ENCODE assay signal across 26 cellular contexts in genomic region chr3:55936549-55937052, GRCh38.
DNase-seq lines count a peak whose midpoint lies in the region; ATAC-seq, FAIRE-seq and TF ChIP-seq lines count a peak whose summit lies in the region.
"Had no signal": no experiment of that assay in that cellular context is flagged by ENCODE, and none has a peak within 500 bp of the region (broad histone marks: within the 10 kb centered on the region; RNA-seq: fewer than 3 reads in every experiment).

No MANE protein-coding gene starts in this region.

- no peak overlapping the region for H3K56ac ChIP-seq in H1 (replicated peaks; ENCODE audit: insufficient read length, low read depth, low read length)
- H3K56ac ChIP-seq in H9 (ENCODE audit: insufficient read length, low read depth, low read length): no peak overlapping the region

- no peaks in the 10 kb centered on the region for H3K27me3 Mint-ChIP-seq in GM23338 (ENCODE audit: insufficient read depth, low read depth, poor library complexity)
- H3K27me3 Mint-ChIP-seq in nephron (ENCODE audit: low read depth): no peaks in the 10 kb centered on the region
- H3K27me3 Mint-ChIP-seq in H9 (ENCODE audit: low read depth): no peaks in the 10 kb centered on the region
- H3K27me3 Mint-ChIP-seq: CD4-positive, alpha-beta T cell had no signal

- H3K27ac ChIP-seq in GM23338 (ENCODE audit: low read depth) (no peak overlapping the region), H1 (ENCODE audit: low read depth, low read length) (no peak overlapping the region), gastrocnemius medialis (no peak overlapping the region), H9 (ENCODE audit: insufficient read length, low read depth, low read length) (no peak overlapping the region)
- H3K27ac ChIP-seq: A549; BLaER1 treated with 17β-estradiol and CSF1 and Interleukin-3, amounts not matched to agents 10 nM and 100 nM; GM23248 had no signal

- no peaks in the 10 kb centered on the region for H3K9me3 Mint-ChIP-seq in GM23338
- H3K9me3 Mint-ChIP-seq in nephron: no peaks in the 10 kb centered on the region
- H3K9me3 Mint-ChIP-seq in H9: no peaks in the 10 kb centered on the region
- H3K9me3 Mint-ChIP-seq: CD4-positive, alpha-beta T cell had no signal

- H3K9me2 ChIP-seq in GM23338 (ENCODE audit: insufficient read depth): 0 out of 2 replicates have a peak, but pooled peaks cover 2% of the 10 kb centered on the region

- H3K4me1 ChIP-seq in GM23338 (ENCODE audit: insufficient read depth) (no peaks in the 10 kb centered on the region), H1 (replicated peaks in 1 of 4; ENCODE audit: control insufficient read depth in 3 of 4, insufficient read depth in 4 of 4, low read length in 3 of 4) (no peaks in the 10 kb centered on the region), gastrocnemius medialis (no peaks in the 10 kb centered on the region), H9 (ENCODE audit: insufficient read depth, low read length) (no peaks in the 10 kb centered on the region)
- H3K4me1 ChIP-seq: A549; BE2C; BLaER1 treated with 17β-estradiol and CSF1 and Interleukin-3, amounts not matched to agents 10 nM and 100 nM had no signal

- no peaks in the 10 kb centered on the region for H3K36me3 Mint-ChIP-seq in GM23338 (ENCODE audit: low read depth)
- H3K36me3 Mint-ChIP-seq in nephron (ENCODE audit: low read depth): no peaks in the 10 kb centered on the region
- H3K36me3 Mint-ChIP-seq in H9 (ENCODE audit: insufficient read depth in 1 of 3, low read depth in 3 of 3): no peaks in the 10 kb centered on the region
- H3K36me3 Mint-ChIP-seq: CD14-positive monocyte; CD8-positive, alpha-beta memory T cell had no signal

- H3K4ac ChIP-seq in H1 (replicated peaks; ENCODE audit: insufficient read length, low read depth, low read length) (no peak overlapping the region), H9 (ENCODE audit: low read depth, low read length) (no peak overlapping the region)

- intact Hi-C loops in gastrocnemius medialis (cut with DNase I; ENCODE audit: low total_unique reads): no loop called here

- TF ChIP-seq POLR2A in H1 (IDR thresholded peaks at IDR 0.05; ENCODE audit: control extremely low read depth in 1 of 2, low read depth in 2 of 2, low read length in 2 of 2) (no peak), gastrocnemius medialis (IDR thresholded peaks at IDR 0.05) (no peak)

- no peak for TF ChIP-seq CTCF in GM23338 (conservative IDR thresholded peaks at IDR 0.05; ENCODE audit: low read depth in 2 of 2)
- no peak for TF ChIP-seq CTCF in H1 (IDR thresholded peaks at IDR 0.05; ENCODE audit: control extremely low read depth in 1 of 3, insufficient read depth in 1 of 3, low read depth in 1 of 3, low read length in 3 of 3)
- no peak for TF ChIP-seq CTCF in nephron (IDR thresholded peaks at IDR 0.05; ENCODE audit: unreplicated experiment in 3 of 3)
- TF ChIP-seq CTCF in gastrocnemius medialis (IDR thresholded peaks at IDR 0.05 in 4 of 5, conservative IDR thresholded peaks at IDR 0.05 in 1 of 5): no peak
- TF ChIP-seq CTCF in H9 (conservative IDR thresholded peaks at IDR 0.05): no peak

- H2BK120ac ChIP-seq in H1 (replicated peaks; ENCODE audit: low read depth, low read length) (no peak overlapping the region), H9 (ENCODE audit: low read depth, low read length, poor library complexity, severe bottlenecking) (no peak overlapping the region)

- H4K20me1 ChIP-seq in GM23338 (replicated peaks; ENCODE audit: insufficient read depth) (no peaks in the 10 kb centered on the region; the same call in 1 of the 2 replicates), H1 (replicated peaks in 1 of 2; ENCODE audit: control insufficient read depth in 1 of 2, insufficient read depth in 2 of 2, low read length in 2 of 2) (no peaks in the 10 kb centered on the region), H9 (ENCODE audit: control insufficient read depth, insufficient read depth, insufficient read length) (no peaks in the 10 kb centered on the region)
- H4K20me1 ChIP-seq: BLaER1 treated with 17β-estradiol and CSF1 and Interleukin-3, amounts not matched to agents 10 nM and 100 nM had no signal

- H2AFZ ChIP-seq in GM23338 (no peak overlapping the region), H1 (ENCODE audit: low read length) (no peak overlapping the region), H9 (ENCODE audit: low read length) (no peak overlapping the region)
- H2AFZ ChIP-seq: GM23248 had no signal

- H2BK12ac ChIP-seq in H1 (ENCODE audit: low read depth, low read length) (no peak overlapping the region), H9 (ENCODE audit: insufficient read length, low read depth, low read length) (no peak overlapping the region)

- H3K9me3 ChIP-seq in H1 (ENCODE audit: insufficient read depth in 2 of 2, low read depth in 1 of 2, low read length in 1 of 2) (no peaks in the 10 kb centered on the region), gastrocnemius medialis (no peaks in the 10 kb centered on the region), H9 (ENCODE audit: control insufficient read depth, low read depth, low read length) (no peaks in the 10 kb centered on the region)
- H3K9me3 ChIP-seq: A549; BE2C; BLaER1 treated with 17β-estradiol and CSF1 and Interleukin-3, amounts not matched to agents 10 nM and 100 nM had no signal

- DNase-seq in NCI-H345 (lab: John Stamatoyannopoulos, UW) (peak; percentile 7), NCI-H345 treated with DMSO at 0.1 percent for 48 hours (lab: John Stamatoyannopoulos, UW; ENCODE audit: unreplicated experiment) (no peak), GM23338 (ENCODE audit: low spot score) (no peak), H1 (ENCODE audit: low read depth in 1 of 2, low spot score in 2 of 2) (no peak), gastrocnemius medialis (no peak), H9 (no peak)
- no peak for DNase-seq in stimulated activated CD4-positive, alpha-beta T cell treated with anti-CD3 and anti-CD28 coated beads, Interleukin-4, amount 100 ng/mL, for 1 hour
- DNase-seq: 8988T; ACHN; AML-193; BE2C; CD4-positive, alpha-beta T cell; CD8-positive, alpha-beta memory T cell; DMS 273 treated with DMSO at 0.1 percent for 48 hours; DMS53; DND-41; GM23248; HCEC 1CT had no signal

- H3K4me1 Mint-ChIP-seq in GM23338 (no peaks in the 10 kb centered on the region; the same call in 2 of the 3 replicates), nephron (peaks cover 21% of the 10 kb centered on the region), H9 (peaks cover 3 to 8% of the 10 kb centered on the region in 2 experiments)
- H3K4me1 Mint-ChIP-seq: CD14-positive monocyte; CD8-positive, alpha-beta memory T cell had no signal

- POLR2A ChIA-PET in H1 (lab: Charles Lee; ENCODE audit: partially characterized antibody): no interaction called here

- WGBS in H1 (ENCODE audit: extremely low coverage in 1 of 2, insufficient coverage in 1 of 2, insufficient read length in 1 of 2, insufficient replicate concordance in 2 of 2, low coverage in 1 of 2, low lambda C conversion rate in 2 of 2, missing lambda C conversion rate in 1 of 2), 2 experiments: 86% methylated on average over 6 of the region's 6 CpGs; no CpG with 5 or more reads in 1 of the 2 experiments
- no CpG with 5 or more reads among the region's 6 CpGs for WGBS in H9 (ENCODE audit: extremely low coverage, insufficient read length, low lambda C conversion rate)

- no peaks in the 10 kb centered on the region for H3K27me3 ChIP-seq in GM23338 (ENCODE audit: insufficient read depth)
- H3K27me3 ChIP-seq in H1 (replicated peaks in 1 of 4; ENCODE audit: control insufficient read depth in 3 of 4, extremely low read depth in 1 of 4, insufficient read depth in 3 of 4, low read length in 3 of 4): no peaks in the 10 kb centered on the region
- no peaks in the 10 kb centered on the region for H3K27me3 ChIP-seq in gastrocnemius medialis
- no peaks in the 10 kb centered on the region for H3K27me3 ChIP-seq in H9 (ENCODE audit: insufficient read depth, low read length)
- H3K27me3 ChIP-seq: BE2C; BLaER1 treated with 17β-estradiol and CSF1 and Interleukin-3, amounts not matched to agents 10 nM and 100 nM had no signal

- ATAC-seq in GM23338 (peak; percentile 54), gastrocnemius medialis (no peak)
- ATAC-seq: A549 had no signal

- no peak overlapping the region for H2BK15ac ChIP-seq in H1 (ENCODE audit: low read length)
- no peak overlapping the region for H2BK15ac ChIP-seq in H9 (ENCODE audit: low read depth, low read length)

- H4K8ac ChIP-seq in H1 (ENCODE audit: extremely low read depth, insufficient read depth, low read length): no peak overlapping the region
- H4K8ac ChIP-seq in H9 (replicated peaks; ENCODE audit: insufficient read length, low read depth, low read length): no peak overlapping the region

- H3K79me2 ChIP-seq in GM23338 (replicated peaks; ENCODE audit: insufficient read depth) (no peaks in the 10 kb centered on the region), H1 (ENCODE audit: control insufficient read depth in 1 of 2, insufficient read depth in 2 of 2, low read length in 2 of 2) (no peaks in the 10 kb centered on the region), H9 (ENCODE audit: insufficient read depth, low read length) (no peaks in the 10 kb centered on the region)

- H3K27ac Mint-ChIP-seq in GM23338: no peak overlapping the region
- H3K27ac Mint-ChIP-seq in nephron: peak overlapping the region; percentile 23 to 27 (median 25)
- no peak overlapping the region for H3K27ac Mint-ChIP-seq in H9
- H3K27ac Mint-ChIP-seq: CD14-positive monocyte; CD4-positive, alpha-beta T cell; CD8-positive, alpha-beta memory T cell had no signal

- H3K4me2 ChIP-seq in GM23338 (no peak overlapping the region), H1 (ENCODE audit: insufficient read depth in 1 of 2, low read depth in 2 of 2, low read length in 2 of 2) (no peak overlapping the region), H9 (ENCODE audit: insufficient read depth, insufficient read length, low read length) (no peak overlapping the region)
- H3K4me2 ChIP-seq: A549; BLaER1 treated with 17β-estradiol and CSF1 and Interleukin-3, amounts not matched to agents 10 nM and 100 nM had no signal

- CTCF ChIA-PET in H1 (lab: Charles Lee; ENCODE audit: partially characterized antibody): interaction anchor here (1.0 to 3.9 kb wide), 3 partner anchors 12 to 315 kb away, joined by 3 to 14 read pairs (median 5); no protein-coding TSS in a partner anchor

- H3K23ac ChIP-seq in H1 (ENCODE audit: insufficient read length): no peak overlapping the region
- H3K23ac ChIP-seq in H9 (ENCODE audit: insufficient read length, low read depth, low read length): no peak overlapping the region

- no peaks in the 10 kb centered on the region for H3K79me1 ChIP-seq in H1 (ENCODE audit: low read depth, low read length)
- H3K79me1 ChIP-seq in H9 (ENCODE audit: insufficient read depth, low read depth, low read length, poor library complexity, severe bottlenecking): no peaks in the 10 kb centered on the region

- no peak for TF ChIP-seq RAD21 in H1 (IDR thresholded peaks at IDR 0.05 in 1 of 2, conservative IDR thresholded peaks at IDR 0.05 in 1 of 2; ENCODE audit: low read depth in 2 of 2, low read length in 2 of 2)

- H3K18ac ChIP-seq in H1 (ENCODE audit: extremely low read depth, low read length): no peak overlapping the region
- no peak overlapping the region for H3K18ac ChIP-seq in H9 (ENCODE audit: insufficient read length, low read depth, low read length)

- no peak overlapping the region for H3T11ph ChIP-seq in H9 (ENCODE audit: low read length)

- H2BK5ac ChIP-seq in H1 (ENCODE audit: low read depth, low read length) (no peak overlapping the region), H9 (ENCODE audit: insufficient read length, low read length) (no peak overlapping the region)

- H2BK20ac ChIP-seq in H1 (ENCODE audit: low read length) (no peak overlapping the region), H9 (ENCODE audit: low read depth, low read length, poor library complexity, severe bottlenecking) (no peak overlapping the region)

- H3K9ac ChIP-seq in H1 (replicated peaks in 1 of 4; ENCODE audit: extremely low read depth in 1 of 4, low read depth in 3 of 4, low read length in 3 of 4): no peak overlapping the region
- no peak overlapping the region for H3K9ac ChIP-seq in H9 (ENCODE audit: extremely low read depth, insufficient read length, low read length)
- H3K9ac ChIP-seq: BLaER1 treated with 17β-estradiol and CSF1 and Interleukin-3, amounts not matched to agents 10 nM and 100 nM; GM23248 had no signal

- H3K23me2 ChIP-seq in H1 (ENCODE audit: low read depth, low read length) (no peaks in the 10 kb centered on the region), H9 (ENCODE audit: insufficient read length, low read depth, low read length, poor library complexity, severe bottlenecking) (no peaks in the 10 kb centered on the region)

- no peak overlapping the region for H3K4me3 ChIP-seq in GM23338
- H3K4me3 ChIP-seq in H1 (ENCODE audit: extremely low read depth in 1 of 4, insufficient read depth in 2 of 4, low read depth in 3 of 4, low read length in 4 of 4): no peak overlapping the region
- no peak overlapping the region for H3K4me3 ChIP-seq in gastrocnemius medialis
- H3K4me3 ChIP-seq: A549; BLaER1 treated with 17β-estradiol and CSF1 and Interleukin-3, amounts not matched to agents 10 nM and 100 nM; GM23248 had no signal

- no peak for TF ChIP-seq EP300 in H1 (IDR thresholded peaks at IDR 0.05; ENCODE audit: borderline replicate concordance in 1 of 2, low read depth in 2 of 2, low read length in 2 of 2)

- no peak for FAIRE-seq in H1 (lab: Jason Lieb, UNC)
- FAIRE-seq: A549, D721Med, G401.6, GM12892, H54 had no signal

- H3K14ac ChIP-seq in H1 (ENCODE audit: insufficient read length) (no peak overlapping the region), H9 (ENCODE audit: insufficient read depth, low read length) (no peak overlapping the region)

- no peak overlapping the region for H4K91ac ChIP-seq in H1 (replicated peaks; ENCODE audit: insufficient read length, low read length)
- no peak overlapping the region for H4K91ac ChIP-seq in H9 (ENCODE audit: insufficient read length, low read depth, low read length)

- H3K4me3 Mint-ChIP-seq in GM23338 (no peak overlapping the region), nephron (no peak overlapping the region), H9 (no peak overlapping the region)
- H3K4me3 Mint-ChIP-seq: CD14-positive monocyte; CD4-positive, alpha-beta T cell; CD8-positive, alpha-beta memory T cell had no signal

- no peaks in the 10 kb centered on the region for H3F3A ChIP-seq in GM23338 (replicated peaks; ENCODE audit: low read depth)

- no peak overlapping the region for H2AK5ac ChIP-seq in H1 (ENCODE audit: low read depth, low read length)
- H2AK5ac ChIP-seq in H9 (ENCODE audit: insufficient read length, low read length): no peak overlapping the region

- no peak overlapping the region for H4K5ac ChIP-seq in H1 (ENCODE audit: insufficient read length, low read depth, low read length)
- H4K5ac ChIP-seq in H9 (ENCODE audit: insufficient read length, low read depth, low read length): no peak overlapping the region

- in situ Hi-C loops in gastrocnemius medialis (cut with MboI; ENCODE audit: low sequenced_read_pairs in 4 of 4): no loop called here

- H3K36me3 ChIP-seq in GM23338 (ENCODE audit: insufficient read depth): no peaks in the 10 kb centered on the region
- H3K36me3 ChIP-seq in H1 (ENCODE audit: control insufficient read depth in 2 of 4, insufficient read depth in 4 of 4, low read length in 3 of 4): no peaks in the 10 kb centered on the region
- H3K36me3 ChIP-seq in gastrocnemius medialis: no peaks in the 10 kb centered on the region
- H3K36me3 ChIP-seq: BE2C; BLaER1 treated with 17β-estradiol and CSF1 and Interleukin-3, amounts not matched to agents 10 nM and 100 nM had no signal

Comparison
In these comparisons a context has a peak if more than half of its experiments do, and no peak if none do; other contexts are left out.
1. H3K27ac Mint-ChIP-seq: peak in nephron (3 of 3); none in GM23338 (single experiment) and H9 (0 of 3).